ENCODE assay signal across 25 cellular contexts in the genomic region with DNA sequence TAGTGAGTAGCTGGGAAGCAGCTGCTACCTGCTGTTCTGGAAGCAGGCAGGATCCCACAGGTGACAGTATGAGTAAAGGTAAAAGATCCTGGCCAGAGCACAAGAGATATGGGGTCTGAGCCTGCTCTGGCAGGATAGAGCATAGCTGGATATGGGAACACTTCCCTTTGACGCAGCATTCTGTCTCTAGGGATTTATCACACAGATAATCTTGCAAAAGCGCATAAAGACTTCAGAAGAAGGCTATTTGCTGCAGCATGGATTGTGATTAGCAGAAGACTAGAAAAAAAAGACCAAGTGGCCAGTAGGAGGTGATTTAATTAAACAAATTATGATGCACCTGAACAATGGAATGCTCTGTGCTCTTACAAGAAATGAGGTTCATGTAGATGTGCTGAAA. TPM values are rescaled to one million over a fixed set of nuclear protein-coding genes. Genes with fewer than 3 reads are reported as not detected.
DNase-seq lines count a peak whose midpoint lies in the region; ATAC-seq, FAIRE-seq and TF ChIP-seq lines count a peak whose summit lies in the region.
"Had no signal": no experiment of that assay in that cellular context is flagged by ENCODE, and none has a peak within 500 bp of the region (broad histone marks: within the 10 kb centered on the region; RNA-seq: fewer than 3 reads in every experiment).

No MANE protein-coding gene starts in this region.

- no peak overlapping the region for H2BK5ac ChIP-seq in neuronal stem cell (ENCODE audit: low read length)

- no peak overlapping the region for H3K27ac ChIP-seq in A673 (ENCODE audit: low read depth, low read length, poor library complexity, severe bottlenecking)
- H3K27ac ChIP-seq in neuronal stem cell (replicated peaks; ENCODE audit: low read length): no peak overlapping the region
- H3K27ac ChIP-seq: coronary artery, pancreas, sigmoid colon, thoracic aorta had no signal

- peaks cover 33% of the 10 kb centered on the region for H3K4me1 Mint-ChIP-seq in HFFc6 (ENCODE audit: low read depth)
- H3K4me1 Mint-ChIP-seq: stimulated activated effector memory CD8-positive, alpha-beta T cell treated with anti-CD3 and anti-CD28 coated beads, Interleukin-12 subunit alpha, Interleukin-12 subunit beta, amount 100 ng/mL, for 72 hours had no signal

- H3K9me3 ChIP-seq in A673 (ENCODE audit: low read depth, low read length, poor library complexity, severe bottlenecking) (no peaks in the 10 kb centered on the region), neuronal stem cell (replicated peaks in 1 of 2; ENCODE audit: control insufficient read depth in 2 of 2, insufficient read depth in 1 of 2, low read depth in 1 of 2, low read length in 2 of 2) (no peaks in the 10 kb centered on the region)
- H3K9me3 ChIP-seq: pancreas, sigmoid colon, thoracic aorta had no signal

- H3K4me1 ChIP-seq in A673 (ENCODE audit: insufficient read depth, low read length, poor library complexity, severe bottlenecking): peaks cover 35% of the 10 kb centered on the region
- H3K4me1 ChIP-seq in neuronal stem cell (ENCODE audit: control insufficient read depth in 2 of 2, insufficient read depth in 1 of 2, low read depth in 1 of 2, low read length in 2 of 2): peaks cover 5 to 7% of the 10 kb centered on the region in 2 donors
- H3K4me1 ChIP-seq: pancreas had no signal

- H3K23ac ChIP-seq in neuronal stem cell (ENCODE audit: low read depth, low read length, poor library complexity): no peak overlapping the region

- H3K4me3 ChIP-seq in A673 (ENCODE audit: low read depth, low read length, poor library complexity, severe bottlenecking) (no peak overlapping the region), fibroblast of pulmonary artery (replicated peaks; ENCODE audit: low read depth, low read length) (no peak overlapping the region), neuronal stem cell (ENCODE audit: low read length in 2 of 2) (no peak overlapping the region)
- H3K4me3 ChIP-seq: coronary artery, pancreas, sigmoid colon, thoracic aorta had no signal

- TF ChIP-seq CTCF in A673 (conservative IDR thresholded peaks at IDR 0.05; ENCODE audit: low read depth, low read length): no peak
- peak; percentile 15; the same call in 1 of the 2 replicates for TF ChIP-seq CTCF in HFFc6 (IDR thresholded peaks at IDR 0.05)
- TF ChIP-seq CTCF in fibroblast of pulmonary artery (IDR thresholded peaks at IDR 0.05; ENCODE audit: low read length, missing control alignments): no peak
- no peak for TF ChIP-seq CTCF in GM10248 (IDR thresholded peaks at IDR 0.05; ENCODE audit: control extremely low read depth, extremely low read depth, low read depth, missing control alignments)

- H3K36me3 Mint-ChIP-seq in HFFc6 (ENCODE audit: low read depth): no peaks in the 10 kb centered on the region
- H3K36me3 Mint-ChIP-seq: CD14-positive monocyte; stimulated activated effector memory CD8-positive, alpha-beta T cell treated with anti-CD3 and anti-CD28 coated beads, Interleukin-12 subunit alpha, Interleukin-12 subunit beta, amount 100 ng/mL, for 72 hours had no signal

- no peak overlapping the region for H3K4me2 ChIP-seq in neuronal stem cell (ENCODE audit: insufficient read depth, low read length, poor library complexity, severe bottlenecking)

- peak; percentile 50 for DNase-seq in A673 (ENCODE audit: low spot score)
- no peak for DNase-seq in HFFc6
- DNase-seq in SK-N-DZ (ENCODE audit: low spot score): peak; percentile 52
- DNase-seq in fibroblast of pulmonary artery (ENCODE audit: low read depth): peak; percentile 60
- no peak for DNase-seq in GM10248 (ENCODE audit: extremely low spot score)
- DNase-seq in H54 (ENCODE audit: insufficient read length, low spot score): no peak
- no peak for DNase-seq in neuronal stem cell (ENCODE audit: low spot score)
- DNase-seq: activated CD4-positive, alpha-beta T cell treated with anti-CD3 and anti-CD28 coated beads for 4 hours; activated naive CD4-positive, alpha-beta T cell treated with anti-CD3 and anti-CD28 coated beads, Interleukin-2, amount 50 U/mL, for 16 hours; DND-41; hippocampal formation; NCI-H1694 treated with DMSO at 0.1 percent for 48 hours; pancreas; RPMI8226; sigmoid colon; T-helper 1 cell had no signal

- no TSS peak for BruUV-seq in A673 (replicated peaks; lab: Mats Ljungman, UMichigan)

- no peak overlapping the region for H3K4me3 Mint-ChIP-seq in HFFc6
- H3K4me3 Mint-ChIP-seq: CD14-positive monocyte; stimulated activated effector memory CD8-positive, alpha-beta T cell treated with anti-CD3 and anti-CD28 coated beads, Interleukin-12 subunit alpha, Interleukin-12 subunit beta, amount 100 ng/mL, for 72 hours had no signal

- H4K91ac ChIP-seq in neuronal stem cell (ENCODE audit: low read depth, low read length, poor library complexity): no peak overlapping the region

- FAIRE-seq in H54 (lab: Jason Lieb, UNC): no peak
- FAIRE-seq: astrocyte, islet of Langerhans, pancreas had no signal

- H3K36me3 ChIP-seq in A673 (ENCODE audit: insufficient read depth, low read length, poor library complexity, severe bottlenecking) (no peaks in the 10 kb centered on the region), neuronal stem cell (replicated peaks in 1 of 2; ENCODE audit: control insufficient read depth in 2 of 2, insufficient read depth in 2 of 2, low read length in 2 of 2) (no peaks in the 10 kb centered on the region)
- H3K36me3 ChIP-seq: pancreas, sigmoid colon, thoracic aorta had no signal

- no peak for TF ChIP-seq POLR2A in H54 (IDR thresholded peaks at IDR 0.05; ENCODE audit: low read depth, low read length)

- no peak overlapping the region for H2BK120ac ChIP-seq in neuronal stem cell (ENCODE audit: low read depth, low read length)

- no peak overlapping the region for H4K8ac ChIP-seq in neuronal stem cell (ENCODE audit: low read depth, low read length)

- H2AFZ ChIP-seq in neuronal stem cell (ENCODE audit: low read length): no peak overlapping the region

- no peak overlapping the region for H3K4ac ChIP-seq in neuronal stem cell (ENCODE audit: low read length)

- no peaks in the 10 kb centered on the region for H3K79me1 ChIP-seq in neuronal stem cell (ENCODE audit: low read depth, low read length)

- no peaks in the 10 kb centered on the region for H3K9me3 Mint-ChIP-seq in HFFc6
- H3K9me3 Mint-ChIP-seq: CD14-positive monocyte; stimulated activated effector memory CD8-positive, alpha-beta T cell treated with anti-CD3 and anti-CD28 coated beads, Interleukin-12 subunit alpha, Interleukin-12 subunit beta, amount 100 ng/mL, for 72 hours had no signal

- H3K27me3 Mint-ChIP-seq in HFFc6 (ENCODE audit: insufficient read depth): no peaks in the 10 kb centered on the region; the same call in 1 of the 2 replicates

- H3K27me3 ChIP-seq in A673 (replicated peaks; ENCODE audit: insufficient read depth, low read depth, low read length, poor library complexity) (no peaks in the 10 kb centered on the region), neuronal stem cell (ENCODE audit: control insufficient read depth in 3 of 3, insufficient read depth in 3 of 3, low read depth in 1 of 3, low read length in 3 of 3) (peaks cover 0 to 4% (median 0%) of the 10 kb centered on the region in 3 experiments)
- H3K27me3 ChIP-seq: pancreas, sigmoid colon had no signal

- no peak overlapping the region for H2AK5ac ChIP-seq in neuronal stem cell (ENCODE audit: low read depth, low read length)

- POLR2A ChIA-PET in A673 (lab: Charles Lee; ENCODE audit: low non-redundant PET): no interaction called here
- POLR2A ChIA-PET in GM10248 (lab: Yijun Ruan, JAX): no interaction called here

- no peak overlapping the region for H3K14ac ChIP-seq in neuronal stem cell (ENCODE audit: low read length)

- no peak for ATAC-seq in HG03432 (IDR thresholded peaks at IDR 0.05; ENCODE audit: unreplicated experiment)
- ATAC-seq: pancreas; stimulated activated effector memory CD8-positive, alpha-beta T cell treated with anti-CD3 and anti-CD28 coated beads, Interleukin-12 subunit alpha, Interleukin-12 subunit beta, amount 100 ng/mL, for 72 hours had no signal

- H3K9ac ChIP-seq in neuronal stem cell (ENCODE audit: low read depth, low read length, poor library complexity): no peak overlapping the region

- no peak overlapping the region for H2BK15ac ChIP-seq in neuronal stem cell (ENCODE audit: low read length)

- CTCF ChIA-PET in A673 (lab: Charles Lee) (no interaction called here), GM10248 (lab: Yijun Ruan, JAX) (no interaction called here)

- no peak overlapping the region for H2BK12ac ChIP-seq in neuronal stem cell (ENCODE audit: low read length)

- no peak overlapping the region for H3K27ac Mint-ChIP-seq in HFFc6
- H3K27ac Mint-ChIP-seq: CD14-positive monocyte; stimulated activated effector memory CD8-positive, alpha-beta T cell treated with anti-CD3 and anti-CD28 coated beads, Interleukin-12 subunit alpha, Interleukin-12 subunit beta, amount 100 ng/mL, for 72 hours had no signal

- intact Hi-C loops in A673 (cut with micrococcal nuclease; ENCODE audit: unreplicated experiment): no loop called here

- WGBS in neuronal stem cell (ENCODE audit: extremely low coverage in 2 of 2, insufficient read length in 2 of 2, insufficient replicate concordance in 1 of 2), 2 donors: no CpG with 5 or more reads among the region's 2 CpGs

- H3K18ac ChIP-seq in neuronal stem cell (ENCODE audit: low read length): no peak overlapping the region

RNA-seq across cellular contexts. Expression of a gene that starts 52.4 kb away (rescaled TPM):
- 16.5 and 17.7 TPM in 2 replicates for total RNA-seq in A673 (2021)
- total RNA-seq in HFFc6 (2021; fragmentation: NEBNext Ultra II Directional; extraction: Animal tissue kit (Norgen Biotek cat#: 25700)): 10 to 100 TPM; 11.3 to 12.7 (median 12.3) TPM
- polyA plus RNA-seq in SK-N-DZ (2014; cell fraction: cytosol; rRNA removed): 29.7 and 38.6 TPM in 2 replicates
- 28.4 and 33.5 TPM in 2 replicates for polyA plus RNA-seq in SK-N-DZ (2014; cell fraction: nucleus; rRNA removed)
- 21.7 TPM for polyA plus RNA-seq in neuronal stem cell (2013, experiment 1 of 2)
- polyA plus RNA-seq in neuronal stem cell (2013, experiment 2 of 2): 25.9 TPM

RNA-seq across cellular contexts. Expression of a gene that starts 57.6 kb away (rescaled TPM):
- total RNA-seq in A673 (2021): 0.52 and 0.83 TPM in 2 replicates
- not detected for total RNA-seq in HFFc6 (2021; fragmentation: NEBNext Ultra II Directional; extraction: Animal tissue kit (Norgen Biotek cat#: 25700))
- 30.8 and 33.4 TPM in 2 replicates for polyA plus RNA-seq in SK-N-DZ (2014; cell fraction: cytosol; rRNA removed)
- polyA plus RNA-seq in SK-N-DZ (2014; cell fraction: nucleus; rRNA removed): 18.4 and 28.8 TPM in 2 replicates
- polyA plus RNA-seq in neuronal stem cell (2013, experiment 1 of 2): 2.6 TPM
- 2.3 TPM for polyA plus RNA-seq in neuronal stem cell (2013, experiment 2 of 2)
- total RNA-seq: astrocyte, H4, lung microvascular endothelial cell, pancreas, thoracic aorta had no signal
- polyA plus RNA-seq: CD14-positive monocyte, pancreas had no signal

Comparison
In these comparisons a context has a peak if more than half of its experiments do, and no peak if none do; other contexts are left out.
1. DNase-seq: peak in A673 (single experiment), SK-N-DZ (single experiment) and fibroblast of pulmonary artery (single experiment); none in HFFc6 (single experiment), GM10248 (single experiment), H54 (single experiment) and neuronal stem cell (single experiment).